Comparison of ENCODE assay signal across 13 cellular contexts in the genomic region with DNA sequence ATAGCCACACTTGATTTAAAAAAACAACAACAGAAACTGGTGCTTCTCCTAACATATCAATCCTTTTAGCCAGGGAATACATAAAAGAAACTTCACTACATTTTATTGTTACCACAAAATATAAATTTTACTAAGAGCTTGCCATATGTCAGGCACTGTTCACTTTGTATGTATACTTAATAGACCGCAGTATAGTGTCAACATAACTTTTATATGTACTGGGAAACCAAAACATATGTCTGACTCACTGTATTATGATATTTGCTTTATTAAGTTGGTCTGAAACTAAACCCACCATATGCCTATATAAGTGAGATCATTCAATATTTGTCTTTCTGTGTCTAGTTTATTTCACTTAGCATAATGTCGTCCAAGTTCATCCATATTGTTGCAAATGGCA.
"Had no signal": no experiment of that assay in that cellular context is flagged by ENCODE, and none has a peak within 500 bp of the region (broad histone marks: within the 10 kb centered on the region; RNA-seq: fewer than 3 reads in every experiment).

No MANE protein-coding gene starts in this region.

- ATAC-seq: naive thymus-derived CD8-positive, alpha-beta T cell; sciatic nerve; stimulated activated naive B cell treated with anti-CD40 and anti-IgM and Interleukin-4, amounts not matched to agents 10 μg/mL and 1 μg/mL and 100 μg/mL, for 72 hours; stimulated activated naive CD8-positive, alpha-beta T cell treated with anti-CD3 and anti-CD28 coated beads, Interleukin-15, amount 100 ng/mL, for 72 hours; upper lobe of right lung had no signal

- H3K9me3 ChIP-seq: esophagus squamous epithelium, testis, upper lobe of right lung had no signal

- H3K36me3 ChIP-seq: esophagus squamous epithelium, tibial nerve, upper lobe of right lung had no signal

- H3K27me3 ChIP-seq: esophagus squamous epithelium, testis, tibial nerve, upper lobe of right lung had no signal

- H3K4me1 ChIP-seq: esophagus squamous epithelium, testis, tibial nerve, upper lobe of right lung had no signal

- DNase-seq: esophagus squamous epithelium; foreskin fibroblast; immature natural killer cell; naive thymus-derived CD8-positive, alpha-beta T cell; posterior cingulate gyrus; stimulated activated CD4-positive, alpha-beta T cell treated with anti-CD3 and anti-CD28 coated beads, Interleukin-2, amount 100 ng/mL, for 24 hours; stimulated activated CD4-positive, alpha-beta T cell treated with anti-CD3 and anti-CD28 coated beads, Interleukin-4, amount 100 ng/mL, for 4 hours; stimulated activated naive B cell treated with anti-CD40 and anti-IgM and Interleukin-4, amounts not matched to agents 10 μg/mL and 1 μg/mL and 100 μg/mL, for 72 hours; stimulated activated naive CD8-positive, alpha-beta T cell treated with anti-CD3 and anti-CD28 coated beads, Interleukin-15, amount 100 ng/mL, for 72 hours; testis; upper lobe of right lung had no signal

- H3K4me3 ChIP-seq: esophagus squamous epithelium, testis, tibial nerve, upper lobe of right lung had no signal

- H3K27ac ChIP-seq: esophagus squamous epithelium, testis, tibial nerve, upper lobe of right lung had no signal
